25 cellular contexts compared by ENCODE assay signal in genomic region chr22:19669570-19669969, GRCh38. TPM values are rescaled to one million over a fixed set of nuclear protein-coding genes. Genes with fewer than 3 reads are reported as not detected.
DNase-seq lines count a peak whose midpoint lies in the region; ATAC-seq and TF ChIP-seq lines count a peak whose summit lies in the region.
"Had no signal": no experiment of that assay in that cellular context is flagged by ENCODE, and none has a peak within 500 bp of the region (broad histone marks: within the 10 kb centered on the region; RNA-seq: fewer than 3 reads in every experiment).

No MANE protein-coding gene starts in this region.

- TF ChIP-seq CTCF in chondrocyte (IDR thresholded peaks at IDR 0.05) (no peak), gastrocnemius medialis (IDR thresholded peaks at IDR 0.05 in 4 of 5, conservative IDR thresholded peaks at IDR 0.05 in 1 of 5) (no peak)

- H3K4me1 ChIP-seq in gastrocnemius medialis, result no peaks in the 10 kb centered on the region
- H3K4me1 ChIP-seq: A549, HAP-1 had no signal

- CTCF ChIA-PET in HEK293T (lab: Yijun Ruan, JAX), result interaction anchor here (0.6 to 0.7 kb wide), 2 partner anchors 8 to 11 kb away, joined by 3 to 4 read pairs; no protein-coding TSS in a partner anchor

- no peak overlapping the region for H3K4me3 Mint-ChIP-seq in chondrocyte (ENCODE audit: unreplicated experiment)
- H3K4me3 Mint-ChIP-seq: CD4-positive, alpha-beta memory T cell; IgD-negative memory B cell had no signal

- peak; percentile 27 for DNase-seq in SK-MEL-5 (ENCODE audit: low read depth, low spot score)
- DNase-seq in chondrocyte (ENCODE audit: low spot score), result no peak
- DNase-seq in left ventricle myocardium superior, result peak; percentile 63
- DNase-seq in gastrocnemius medialis, result peak in 1 of 2 donors; percentile 27
- DNase-seq in posterior vena cava (ENCODE audit: low spot score), result no peak
- no peak for DNase-seq in HEK293T (ENCODE audit: extremely low spot score)
- DNase-seq: AML-193; C1 segment of cervical spinal cord; CD4-positive, alpha-beta memory T cell; COR-L47; DMS53; GOT3; NCI-H1048; NCI-H1417 treated with DMSO at 0.1 percent for 48 hours; NCI-H1694 treated with DMSO at 0.1 percent for 48 hours; NCI-H2081; NCI-H2227 treated with DMSO at 0.1 percent for 48 hours; NCI-H526 treated with DMSO at 0.1 percent for 48 hours; PC-9; SHP77 had no signal

- H3K36me3 Mint-ChIP-seq in chondrocyte (ENCODE audit: low read depth), result peaks cover 3% of the 10 kb centered on the region
- H3K36me3 Mint-ChIP-seq: CD4-positive, alpha-beta memory T cell had no signal

- peaks cover 70% of the 10 kb centered on the region for H3K4me1 Mint-ChIP-seq in chondrocyte (ENCODE audit: low read depth)
- H3K4me1 Mint-ChIP-seq: CD4-positive, alpha-beta memory T cell; IgD-negative memory B cell had no signal

- POLR2A ChIA-PET in HEK293T (lab: Yijun Ruan, JAX), result interaction anchor here (1.6 kb wide), 1 partner anchor 54 kb away, joined by 4 read pairs; no protein-coding TSS in a partner anchor

- TF ChIP-seq POLR2A in gastrocnemius medialis (IDR thresholded peaks at IDR 0.05), result no peak

- peak overlapping the region; percentile 87 for H3K27ac Mint-ChIP-seq in chondrocyte (ENCODE audit: unreplicated experiment)
- H3K27ac Mint-ChIP-seq: CD4-positive, alpha-beta memory T cell; IgD-negative memory B cell had no signal

- ATAC-seq in left ventricle myocardium superior, result peak; percentile 72
- ATAC-seq in gastrocnemius medialis, result peak; percentile 19 to 36
- no peak for ATAC-seq in GM21529 (IDR thresholded peaks at IDR 0.05; ENCODE audit: unreplicated experiment)
- ATAC-seq: A549 had no signal

- H3K27ac ChIP-seq in gastrocnemius medialis, result peak overlapping the region in 1 of 4 donors; percentile 38
- H3K27ac ChIP-seq: A549, PC-9 had no signal

- H3K4me3 ChIP-seq in gastrocnemius medialis, result no peak overlapping the region
- H3K4me3 ChIP-seq: A549, HAP-1, PC-9 had no signal

- in situ Hi-C loops in SK-MEL-5 (cut with HindIII; ENCODE audit: low pct_unique_long_range_greater_than_20kb, low sequenced_read_pairs) (no loop called here), gastrocnemius medialis (cut with MboI; ENCODE audit: low sequenced_read_pairs in 4 of 4) (no loop called here)

- H3K27me3 ChIP-seq in gastrocnemius medialis, result no peaks in the 10 kb centered on the region

- no peaks in the 10 kb centered on the region for H3K27me3 Mint-ChIP-seq in chondrocyte (ENCODE audit: low read depth)

- no peaks in the 10 kb centered on the region for H3K9me3 ChIP-seq in gastrocnemius medialis
- H3K9me3 ChIP-seq: A549 had no signal

- H3K36me3 ChIP-seq in gastrocnemius medialis, result no peaks in the 10 kb centered on the region
- H3K36me3 ChIP-seq: HAP-1 had no signal

- intact Hi-C loops in left ventricle myocardium superior (cut with micrococcal nuclease) (no loop called here), gastrocnemius medialis (cut with DNase I; ENCODE audit: low total_unique reads) (no loop called here), posterior vena cava (cut with DNase I) (no loop called here)

- H3K9me3 Mint-ChIP-seq in chondrocyte (ENCODE audit: low read depth), result peaks cover 8% of the 10 kb centered on the region
- H3K9me3 Mint-ChIP-seq: CD4-positive, alpha-beta memory T cell had no signal

TF ChIP-seq in HEK293T, 16 proteins besides CTCF, POLR2A, EP300 and RAD21:
- no peak for TF ChIP-seq SUZ12 (IDR thresholded peaks at IDR 0.05)
- no peak for TF ChIP-seq ZNF384 (IDR thresholded peaks at IDR 0.05)
- TF ChIP-seq LEF1 (IDR thresholded peaks at IDR 0.05; ENCODE audit: borderline replicate concordance), result no peak
- TF ChIP-seq FOXM1 (IDR thresholded peaks at IDR 0.05; ENCODE audit: borderline replicate concordance), result no peak
- no peak for TF ChIP-seq FOXK2 (IDR thresholded peaks at IDR 0.05)
- TF ChIP-seq PKNOX1 (IDR thresholded peaks at IDR 0.05), result no peak

RNA-seq across cellular contexts. Expression of gene SEPTIN5, which starts 44.7 kb away (rescaled TPM):
- 13.8 and 16.3 TPM in 2 replicates for total RNA-seq in SK-MEL-5 (2014; rRNA removed; shearing (Covaris generic))
- 22.5 and 23.6 TPM in 2 replicates for polyA plus RNA-seq in SK-MEL-5 (2015; cell fraction: cytosol; rRNA removed)
- polyA plus RNA-seq in SK-MEL-5 (2015; cell fraction: nucleus; rRNA removed), result 51.0 and 81.0 TPM in 2 replicates
- 113 to 214 TPM (median 197 TPM) in 3 replicates for total RNA-seq in chondrocyte
- total RNA-seq in left ventricle myocardium superior, result 152 TPM
- total RNA-seq in gastrocnemius medialis, result 10 to 100 TPM in 2 of 4 donors, 1 to 10 TPM in 2; 5.0 to 15.9 (median 10.2) TPM
- total RNA-seq in posterior vena cava, result 10 to 100 TPM; 22.9 to 29.8 TPM
- total RNA-seq: CD4-positive, alpha-beta memory T cell had no signal
- polyA plus RNA-seq: CD4-positive, alpha-beta memory T cell had no signal

RNA-seq across cellular contexts. Expression of gene GP1BB, which starts 53.8 kb away (rescaled TPM):
- 1.5 and 1.6 TPM in 2 replicates for total RNA-seq in SK-MEL-5 (2014; rRNA removed; shearing (Covaris generic))
- 2.4 and 3.1 TPM in 2 replicates for polyA plus RNA-seq in SK-MEL-5 (2015; cell fraction: cytosol; rRNA removed)
- 8.7 and 16.5 TPM in 2 replicates for polyA plus RNA-seq in SK-MEL-5 (2015; cell fraction: nucleus; rRNA removed)
- 36.4 to 63.4 TPM (median 56.0 TPM) in 3 replicates for total RNA-seq in chondrocyte
- not detected for total RNA-seq in left ventricle myocardium superior
- total RNA-seq in gastrocnemius medialis, result 1 to 10 TPM in 3 of 4 donors, not detected in 1; 1.4 to 3.5 (median 2.3) TPM
- under 1 TPM in 1 of 2 donors, not detected in 1; 0.83 TPM for total RNA-seq in posterior vena cava
- total RNA-seq: CD4-positive, alpha-beta memory T cell; RPMI7951 had no signal
- polyA plus RNA-seq: CD4-positive, alpha-beta memory T cell had no signal

Comparison
In these comparisons a context has a peak if more than half of its experiments do, and no peak if none do; other contexts are left out.
1. DNase-seq: peak in SK-MEL-5 (single experiment) and left ventricle myocardium superior (single experiment); none in chondrocyte (single experiment), posterior vena cava (single experiment) and HEK293T (single experiment).